ENCODE assay signal across 30 cellular contexts in genomic region chr12:59030415-59030814, GRCh38.
DNase-seq lines count a peak whose midpoint lies in the region; ATAC-seq and TF ChIP-seq lines count a peak whose summit lies in the region.
"Had no signal": no experiment of that assay in that cellular context is flagged by ENCODE, and none has a peak within 500 bp of the region (broad histone marks: within the 10 kb centered on the region; RNA-seq: fewer than 3 reads in every experiment).

No MANE protein-coding gene starts in this region.

- H3K4me1 ChIP-seq in mucosa of descending colon (ENCODE audit: low read depth) (peaks cover 8% of the 10 kb centered on the region), upper lobe of right lung (no peaks in the 10 kb centered on the region)
- H3K4me1 ChIP-seq: esophagus muscularis mucosa, left ventricle myocardium inferior, parathyroid adenoma, right lobe of liver had no signal

- H3K36me3 ChIP-seq in mucosa of descending colon (ENCODE audit: low read depth), result no peaks in the 10 kb centered on the region
- H3K36me3 ChIP-seq in upper lobe of right lung, result no peaks in the 10 kb centered on the region
- H3K36me3 ChIP-seq: esophagus muscularis mucosa, left ventricle myocardium inferior, right lobe of liver, thoracic aorta, WERI-Rb-1 had no signal

- DNase-seq in NCI-H146 (lab: John Stamatoyannopoulos, UW) (peak; percentile 8), NCI-H146 treated with DMSO at 0.1 percent for 48 hours (lab: John Stamatoyannopoulos, UW; ENCODE audit: unreplicated experiment) (no peak), SHP77 (lab: John Stamatoyannopoulos, UW) (peak; percentile 41), mucosa of descending colon (peak; percentile 68 to 82 (median 73)), upper lobe of right lung (peak; percentile 74), NOMO-1 (lab: John Stamatoyannopoulos, UW; ENCODE audit: unreplicated experiment in 2 of 2) (no peak), NCI-H1105 (lab: John Stamatoyannopoulos, UW) (no peak)
- DNase-seq: activated CD4-positive, alpha-beta T cell treated with anti-CD3 and anti-CD28 coated beads, Interleukin-2, amount 10 ng/mL, durations not matched to agents 7 days and 5 days; activated naive CD4-positive, alpha-beta T cell treated with anti-CD3 and anti-CD28 coated beads, Interleukin-2, amount 50 U/mL, for 16 hours; amygdala; CD4-positive, alpha-beta memory T cell; DMS79; GF-D8; H7; left ventricle myocardium inferior; NCI-H1092; NCI-H2107; right lobe of liver; stimulated activated naive CD4-positive, alpha-beta T cell treated with Interleukin-2 at 50 U/mL for 16 hours; T-helper 17 cell; WERI-Rb-1 had no signal

- H3K4me3 ChIP-seq in mucosa of descending colon (no peak overlapping the region), upper lobe of right lung (no peak overlapping the region)
- H3K4me3 ChIP-seq: coronary artery, esophagus muscularis mucosa, hepatocyte, left ventricle myocardium inferior, right lobe of liver, SK-N-MC, thoracic aorta had no signal

- ATAC-seq in mucosa of descending colon, result peak; percentile 99
- peak; percentile 97 for ATAC-seq in upper lobe of right lung
- no peak for ATAC-seq in HG02938 (IDR thresholded peaks at IDR 0.05; ENCODE audit: unreplicated experiment)
- ATAC-seq: HepG2, T-helper 17 cell had no signal

- intact Hi-C loops in mucosa of descending colon (cut with DNase I, micrococcal nuclease), result no loop called here
- intact Hi-C loops in upper lobe of right lung (cut with DNase I), result no loop called here

- H3K27me3 ChIP-seq in upper lobe of right lung, result no peaks in the 10 kb centered on the region
- H3K27me3 ChIP-seq: esophagus muscularis mucosa, hepatocyte, right lobe of liver had no signal

- no peak for TF ChIP-seq CTCF in mucosa of descending colon (IDR thresholded peaks at IDR 0.05)
- no peak for TF ChIP-seq CTCF in upper lobe of right lung (IDR thresholded peaks at IDR 0.05)

- H3K9me3 ChIP-seq in mucosa of descending colon, result no peaks in the 10 kb centered on the region
- H3K9me3 ChIP-seq in upper lobe of right lung, result no peaks in the 10 kb centered on the region
- H3K9me3 ChIP-seq: esophagus muscularis mucosa, left ventricle myocardium inferior, right lobe of liver, thoracic aorta had no signal

- H3K27ac ChIP-seq in upper lobe of right lung, result no peak overlapping the region
- H3K27ac ChIP-seq: coronary artery, esophagus muscularis mucosa, hepatocyte, HL-60, left ventricle myocardium inferior, parathyroid adenoma, right lobe of liver, SK-N-MC, thoracic aorta, WERI-Rb-1 had no signal

Comparison
In these comparisons a context has a peak if more than half of its experiments do, and no peak if none do; other contexts are left out.
1. DNase-seq: peak in NCI-H146 (single experiment), SHP77 (2 of 2), mucosa of descending colon (3 of 3) and upper lobe of right lung (single experiment); none in NCI-H146 treated with DMSO at 0.1 percent for 48 hours (single experiment), NOMO-1 (0 of 2) and NCI-H1105 (single experiment).